In genomic region chr5:154754460-154755360, GRCh38 we compare ENCODE assay signal across 8 cellular contexts. TPM values are rescaled to one million over a fixed set of nuclear protein-coding genes. Genes with fewer than 3 reads are reported as not detected.
DNase-seq lines count a peak whose midpoint lies in the region; ATAC-seq and TF ChIP-seq lines count a peak whose summit lies in the region.

No MANE protein-coding gene starts in this region.

- H3K4me1 ChIP-seq in IMR-90 (ENCODE audit: control insufficient read depth, insufficient read depth, low read length) (peaks cover 16% of the 10 kb centered on the region), OCI-LY3 (ENCODE audit: low read length) (peaks cover 29% of the 10 kb centered on the region), mononuclear cell (ENCODE audit: insufficient read depth, low read length) (peaks cover 27% of the 10 kb centered on the region)

- TF ChIP-seq CTCF in IMR-90 (conservative IDR thresholded peaks at IDR 0.05; ENCODE audit: low read depth, low read length) (peak; percentile 58), OCI-LY3 (IDR thresholded peaks at IDR 0.05; ENCODE audit: low read depth, low read length) (peak; percentile 31), epithelial cell of esophagus (IDR thresholded peaks at IDR 0.05; ENCODE audit: insufficient read depth, low read depth, low read length, missing control alignments) (peak; percentile 46)

- H2AFZ ChIP-seq in IMR-90 (replicated peaks; ENCODE audit: low read length, poor library complexity) (peak overlapping the region; percentile 97), OCI-LY3 (ENCODE audit: low read depth, low read length) (peak overlapping the region; percentile 27; the same call in 1 of the 2 replicates)

- H4K20me1 ChIP-seq in IMR-90 (ENCODE audit: insufficient read depth, low read length) (peaks cover 33% of the 10 kb centered on the region), OCI-LY3 (ENCODE audit: insufficient read depth, low read length) (peaks cover 25% of the 10 kb centered on the region)

- H2AK5ac ChIP-seq in IMR-90 (ENCODE audit: low read depth, low read length): peak overlapping the region; percentile 46

- H3K4me2 ChIP-seq in IMR-90 (ENCODE audit: low read depth, low read length): peak overlapping the region; percentile 95
- peak overlapping the region; percentile 90 for H3K4me2 ChIP-seq in OCI-LY3 (ENCODE audit: low read length)

- H3K79me2 ChIP-seq in OCI-LY3 (ENCODE audit: low read length): peaks cover 61% of the 10 kb centered on the region

- peak overlapping the region; percentile 83 for H2BK5ac ChIP-seq in IMR-90 (ENCODE audit: low read depth, low read length, poor library complexity, severe bottlenecking)

- TF ChIP-seq POLR2A in IMR-90 (IDR thresholded peaks at IDR 0.05; ENCODE audit: low read depth, low read length): peak; percentile 60

- no peaks in the 10 kb centered on the region for H3K27me3 ChIP-seq in IMR-90 (ENCODE audit: control insufficient read depth, insufficient read depth, low read length)
- H3K27me3 ChIP-seq in OCI-LY3 (ENCODE audit: low read depth, low read length): no peaks in the 10 kb centered on the region
- no peaks in the 10 kb centered on the region for H3K27me3 ChIP-seq in mononuclear cell (ENCODE audit: insufficient read depth, low read length)

- peak overlapping the region; percentile 98 for H3K4me3 ChIP-seq in IMR-90 (ENCODE audit: insufficient read depth, low read depth, low read length)
- H3K4me3 ChIP-seq in OCI-LY3 (ENCODE audit: low read length): peak overlapping the region; percentile 92
- H3K4me3 ChIP-seq in epithelial cell of esophagus (ENCODE audit: low read length): peak overlapping the region; percentile 81
- peak overlapping the region; percentile 85 for H3K4me3 ChIP-seq in mononuclear cell (ENCODE audit: low read length)

- DNase-seq in DMS53 (lab: John Stamatoyannopoulos, UW): peak; percentile 100
- peak; percentile 98 for DNase-seq in IMR-90
- DNase-seq in activated T-cell treated with anti-CD3 and anti-CD28 coated beads for 4 hours: peak; percentile 100
- DNase-seq in epithelial cell of esophagus (ENCODE audit: low read depth): peak; percentile 100
- peak; percentile 99 for DNase-seq in stimulated activated CD8-positive, alpha-beta memory T cell treated with anti-CD3 and anti-CD28 coated beads, Interleukin-2, amount 100 ng/mL, for 48 hours (ENCODE audit: low read depth in 2 of 2)

- peak overlapping the region; percentile 90 for H4K5ac ChIP-seq in IMR-90 (ENCODE audit: low read depth, low read length)

- peak overlapping the region; percentile 94 for H3K14ac ChIP-seq in IMR-90 (replicated peaks; ENCODE audit: low read depth, low read length)

- H2BK15ac ChIP-seq in IMR-90 (ENCODE audit: low read depth, low read length): peak overlapping the region; percentile 90

- H4K91ac ChIP-seq in IMR-90 (ENCODE audit: insufficient read depth, low read depth, low read length): peak overlapping the region; percentile 64

- dilution Hi-C loops in IMR-90 (cut with HindIII; ENCODE audit: low sequenced_read_pairs, unreplicated experiment): no loop called here

- H3K27ac ChIP-seq in IMR-90 (ENCODE audit: insufficient read depth, low read length): peak overlapping the region; percentile 97
- peak overlapping the region; percentile 76 for H3K27ac ChIP-seq in OCI-LY3 (ENCODE audit: low read length)

- H2BK120ac ChIP-seq in IMR-90 (ENCODE audit: low read depth, low read length): peak overlapping the region; percentile 82

- BruUV-seq in IMR-90 (replicated peaks; lab: Mats Ljungman, UMichigan): no TSS peak

- H3K4ac ChIP-seq in IMR-90 (ENCODE audit: low read depth, low read length): peak overlapping the region; percentile 98

- H3K9ac ChIP-seq in IMR-90 (ENCODE audit: low read depth, low read length): peak overlapping the region; percentile 86
- peak overlapping the region; percentile 96 for H3K9ac ChIP-seq in OCI-LY3 (ENCODE audit: low read length)

- in situ Hi-C loops in IMR-90 (cut with MboI; ENCODE audit: low sequenced_read_pairs): loop anchor here (5.0 kb wide), 1 partner anchor 48 kb away; no protein-coding TSS in a partner anchor

- peaks cover 0 to 12% of the 10 kb centered on the region in 2 experiments; a peak in 2 of 4 replicates for H3K79me1 ChIP-seq in IMR-90 (ENCODE audit: low read depth in 1 of 2, low read length in 2 of 2)

- H3K9me1 ChIP-seq in IMR-90 (ENCODE audit: insufficient read depth, low read length): peaks cover 16% of the 10 kb centered on the region; the same call in 1 of the 2 replicates

- intact Hi-C loops in IMR-90 (cut with micrococcal nuclease): loop anchor here (1.0 to 5.0 kb wide), 5 partner anchors 42 to 104 kb away; no protein-coding TSS in a partner anchor

- H3K56ac ChIP-seq in IMR-90 (ENCODE audit: extremely low read depth, insufficient read depth, low read length): peak overlapping the region; percentile 78

- peak overlapping the region; percentile 73 for H3K23ac ChIP-seq in IMR-90 (ENCODE audit: low read depth, low read length)

- ATAC-seq in GM21529 (IDR thresholded peaks at IDR 0.05; ENCODE audit: unreplicated experiment): peak; percentile 87
- peak; percentile 86 for ATAC-seq in IMR-90 (ENCODE audit: low read depth)

- CTCF ChIA-PET in IMR-90 (lab: Yijun Ruan, JAX): no interaction called here

- 3% methylated on average over 49 of the region's 92 CpGs; no CpG with 5 or more reads in 1 of the 2 experiments for WGBS in IMR-90 (ENCODE audit: extremely low coverage in 2 of 2, insufficient read length in 1 of 2), 2 experiments

- peak overlapping the region; percentile 92 for H3K18ac ChIP-seq in IMR-90 (ENCODE audit: low read depth, low read length)

- H2BK20ac ChIP-seq in IMR-90 (ENCODE audit: low read depth, low read length): no peak overlapping the region

- H3K9me3 ChIP-seq in IMR-90 (ENCODE audit: control insufficient read depth, insufficient read depth, low read length) (no peaks in the 10 kb centered on the region), OCI-LY3 (ENCODE audit: insufficient read depth, low read length) (no peaks in the 10 kb centered on the region), mononuclear cell (ENCODE audit: low read depth, low read length) (no peaks in the 10 kb centered on the region)

- POLR2A ChIA-PET in IMR-90 (lab: Charles Lee; ENCODE audit: unreplicated experiment): no interaction called here

- H3K36me3 ChIP-seq in IMR-90 (ENCODE audit: control insufficient read depth, insufficient read depth, low read length) (no peaks in the 10 kb centered on the region), OCI-LY3 (replicated peaks; ENCODE audit: low read depth, low read length) (no peaks in the 10 kb centered on the region)

- peak; percentile 34 for TF ChIP-seq RAD21 in IMR-90 (IDR thresholded peaks at IDR 0.05; ENCODE audit: low read length)

- peak overlapping the region; percentile 98 for H2AK9ac ChIP-seq in IMR-90 (replicated peaks; ENCODE audit: low read depth, low read length, poor library complexity)

- H4K8ac ChIP-seq in IMR-90 (ENCODE audit: low read depth in 2 of 2, low read length in 2 of 2): peak overlapping the region; percentile 89 to 94

TF ChIP-seq in IMR-90, 13 proteins besides CTCF, POLR2A, EP300 and RAD21:
- no peak for TF ChIP-seq FOS (IDR thresholded peaks at IDR 0.05; ENCODE audit: low read depth, low read length)
- peak; percentile 94 for TF ChIP-seq MXI1 (IDR thresholded peaks at IDR 0.05; ENCODE audit: borderline replicate concordance, low read depth, low read length)
- no peak for TF ChIP-seq RFX5 (IDR thresholded peaks at IDR 0.05; ENCODE audit: low read depth, low read length)
- TF ChIP-seq USF2 (IDR thresholded peaks at IDR 0.05; ENCODE audit: low read depth, low read length): peak; percentile 83; the same call in 1 of the 2 replicates
- TF ChIP-seq CHD1 (IDR thresholded peaks at IDR 0.05; ENCODE audit: low read depth, low read length): no peak; the same call in 1 of the 2 replicates
- TF ChIP-seq NFE2L2 (IDR thresholded peaks at IDR 0.05; ENCODE audit: low read depth, low read length): no peak
- no peak; the same call in 1 of the 2 replicates for TF ChIP-seq SMC3 (IDR thresholded peaks at IDR 0.05; ENCODE audit: low read depth, low read length)
- peak; percentile 98 for TF ChIP-seq MAZ (IDR thresholded peaks at IDR 0.05; ENCODE audit: borderline replicate concordance, low read depth, low read length)
- no peak for TF ChIP-seq MAFK (IDR thresholded peaks at IDR 0.05; ENCODE audit: low read depth, low read length)
- TF ChIP-seq CEBPB (IDR thresholded peaks at IDR 0.05; ENCODE audit: low read depth, low read length): peak; percentile 89
- TF ChIP-seq RCOR1 (IDR thresholded peaks at IDR 0.05; ENCODE audit: insufficient replicate concordance, low read length): no peak
- peak; percentile 100 for TF ChIP-seq BHLHE40 (IDR thresholded peaks at IDR 0.05; ENCODE audit: low read depth, low read length)
- TF ChIP-seq ELK1 (IDR thresholded peaks at IDR 0.05; ENCODE audit: borderline replicate concordance, low read depth, low read length): no peak

RNA-seq across cellular contexts. Expression of gene LARP1, which starts 0.5 kb away (rescaled TPM):
- total RNA-seq in IMR-90 (2012; rRNA removed): 41.9 and 47.3 TPM in 2 replicates
- polyA plus RNA-seq in IMR-90 (2012; rRNA removed): 70.3 and 77.4 TPM in 2 replicates
- polyA plus RNA-seq in IMR-90 (2012; cell fraction: cytosol; rRNA removed): 55.0 and 59.6 TPM in 2 replicates
- 78.4 and 111 TPM in 2 replicates for polyA plus RNA-seq in IMR-90 (2012; cell fraction: nucleus; rRNA removed; ENCODE audit: low replicate concordance)
- 45.3 TPM for total RNA-seq in mononuclear cell

Comparison
In these comparisons a context has a peak if more than half of its experiments do, and no peak if none do; other contexts are left out.
1. Peak in every context shown above with its lines: DNase-seq, ATAC-seq, H3K4me3 ChIP-seq and H3K27ac ChIP-seq.